ENCODE assay signal across 32 cellular contexts in the genomic region with DNA sequence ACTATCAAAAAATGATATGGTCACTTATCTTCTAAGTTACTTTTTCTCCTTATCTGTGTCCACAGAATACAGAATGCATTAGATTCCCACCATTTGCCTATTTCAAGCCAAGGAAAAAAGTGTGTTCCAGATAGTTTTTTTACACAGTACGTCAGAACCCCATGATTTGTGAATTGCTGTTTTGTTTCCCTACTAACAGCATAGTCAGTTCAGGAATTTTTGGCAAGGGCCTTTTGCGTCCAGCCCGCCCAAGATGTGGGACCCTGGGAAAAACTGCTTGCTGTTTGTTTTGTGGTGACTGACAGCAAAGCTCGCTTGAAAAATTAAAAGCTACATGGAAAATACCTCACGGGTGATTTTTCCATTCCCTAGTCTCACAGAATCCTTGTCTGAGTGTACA. TPM values are rescaled to one million over a fixed set of nuclear protein-coding genes. Genes with fewer than 3 reads are reported as not detected.
A peak's percentile ranks its signal among the peaks of the same experiment; 100 is the strongest.
DNase-seq lines count a peak whose midpoint lies in the region; ATAC-seq and TF ChIP-seq lines count a peak whose summit lies in the region.
"Had no signal": no experiment of that assay in that cellular context is flagged by ENCODE, and none has a peak within 500 bp of the region (broad histone marks: within the 10 kb centered on the region; RNA-seq: fewer than 3 reads in every experiment).

No MANE protein-coding gene starts in this region.

- in situ Hi-C loops in astrocyte of the spinal cord (cut with HindIII; ENCODE audit: low sequenced_read_pairs): no loop called here

- peaks cover 15% of the 10 kb centered on the region for H3K27me3 Mint-ChIP-seq in activated CD4-positive, alpha-beta T cell treated with anti-CD3 and anti-CD28 coated beads for 36 hours
- H3K27me3 Mint-ChIP-seq: dendritic cell treated with granulocyte-macrophage colony-stimulating factor and Interleukin-4, amounts not matched to agents 40 ng/mL and 50 ng/mL, for 4 days had no signal

- H3K36me3 ChIP-seq in uterus: no peaks in the 10 kb centered on the region
- no peaks in the 10 kb centered on the region for H3K36me3 ChIP-seq in psoas muscle (ENCODE audit: insufficient read depth in 1 of 2, low read depth in 1 of 2)
- H3K36me3 ChIP-seq: BLaER1, lower lobe of right lung had no signal

- TF ChIP-seq CTCF in astrocyte of the spinal cord (IDR thresholded peaks at IDR 0.05; ENCODE audit: low read depth, low read length) (no peak), fibroblast of pulmonary artery (IDR thresholded peaks at IDR 0.05; ENCODE audit: low read length, missing control alignments) (no peak), uterus (IDR thresholded peaks at IDR 0.05) (no peak), psoas muscle (IDR thresholded peaks at IDR 0.05) (no peak)

- H3K27me3 ChIP-seq in uterus (no peaks in the 10 kb centered on the region), psoas muscle (ENCODE audit: insufficient read depth in 3 of 3, low read length in 2 of 3) (no peaks in the 10 kb centered on the region)
- H3K27me3 ChIP-seq: BLaER1 had no signal

- no peaks in the 10 kb centered on the region for H3K9me3 Mint-ChIP-seq in activated CD4-positive, alpha-beta T cell treated with anti-CD3 and anti-CD28 coated beads for 36 hours (ENCODE audit: low read depth)
- H3K9me3 Mint-ChIP-seq: activated T-helper 2 cell treated with anti-CD3 and anti-CD28 coated beads, Interferon-gamma antibody, Interleukin-2, Interleukin-4, amounts not matched to agents 10 μg/mL and 5 μg/mL and 100 μg/mL, durations not matched to agents 14 hours and 24 hours and 36 hours; dendritic cell treated with granulocyte-macrophage colony-stimulating factor and Interleukin-4, amounts not matched to agents 40 ng/mL and 50 ng/mL, for 4 days; GM23338; natural killer cell had no signal

- WGBS in psoas muscle, 3 donors: 27 to 47% (median 34%) methylated on average over 5 of the region's 5 CpGs

- H3K36me3 Mint-ChIP-seq in activated CD4-positive, alpha-beta T cell treated with anti-CD3 and anti-CD28 coated beads for 36 hours (ENCODE audit: low read depth): no peaks in the 10 kb centered on the region
- H3K36me3 Mint-ChIP-seq: activated naive CD4-positive, alpha-beta T cell treated with anti-CD3 and anti-CD28 coated beads, Interleukin-2, amount 50 U/mL, for 72 hours; natural killer cell had no signal

- H3K4me3 ChIP-seq in astrocyte of the spinal cord (ENCODE audit: low read depth, low read length) (no peak overlapping the region), fibroblast of pulmonary artery (replicated peaks; ENCODE audit: low read depth, low read length) (no peak overlapping the region), uterus (no peak overlapping the region), psoas muscle (no peak overlapping the region)
- H3K4me3 ChIP-seq: BLaER1, GM23338, lower lobe of right lung, mucosa of descending colon had no signal

- peaks cover 6% of the 10 kb centered on the region for H3K4me1 Mint-ChIP-seq in activated CD4-positive, alpha-beta T cell treated with anti-CD3 and anti-CD28 coated beads for 36 hours
- H3K4me1 Mint-ChIP-seq: natural killer cell had no signal

- no peak for ATAC-seq in activated CD4-positive, alpha-beta T cell treated with anti-CD3 and anti-CD28 coated beads for 36 hours
- no peak for ATAC-seq in psoas muscle
- ATAC-seq: activated naive CD4-positive, alpha-beta T cell treated with anti-CD3 and anti-CD28 coated beads, Interleukin-2, amount 50 U/mL, for 72 hours; esophagus mucosa; GM23338; lower lobe of right lung; mucosa of descending colon; natural killer cell had no signal

- CTCF ChIA-PET in activated CD4-positive, alpha-beta T cell treated with anti-CD3 and anti-CD28 coated beads for 36 hours (lab: Charles Lee): no interaction called here

- DNase-seq in astrocyte of the spinal cord (ENCODE audit: low read depth, low spot score) (peak; percentile 60), fibroblast of pulmonary artery (ENCODE audit: low read depth) (peak; percentile 89), midbrain (lab: John Stamatoyannopoulos, UW) (peak; percentile 31), uterus (peak in 1 of 2 donors; percentile 37), psoas muscle (no peak)
- DNase-seq in activated CD4-positive, alpha-beta T cell treated with anti-CD3 and anti-CD28 coated beads for 36 hours: no peak
- DNase-seq in stimulated activated CD4-positive, alpha-beta T cell treated with anti-CD3 and anti-CD28 coated beads, Interleukin-12 subunit alpha, Interleukin-12 subunit beta, amount 100 ng/mL, for 4 hours: no peak
- DNase-seq: activated CD4-positive, alpha-beta T cell treated with anti-CD3 and anti-CD28 coated beads for 48 hours; activated T-cell treated with anti-CD3 and anti-CD28 coated beads for 4 hours; central memory CD4-positive, alpha-beta T cell; EL; endodermal cell; lower lobe of right lung; mucosa of descending colon; natural killer cell; NCI-H1694; NCI-H446 treated with DMSO at 0.1 percent for 48 hours; NCI-H774; occipital lobe; retina; SIG-M5; stimulated activated CD8-positive, alpha-beta memory T cell treated with anti-CD3 and anti-CD28 coated beads, Interleukin-4, amount 100 ng/mL, for 48 hours; SW 1271; T1000 had no signal

- H3K9me3 ChIP-seq in uterus: no peaks in the 10 kb centered on the region
- H3K9me3 ChIP-seq in psoas muscle: no peaks in the 10 kb centered on the region
- H3K9me3 ChIP-seq: BLaER1, lower lobe of right lung, mucosa of descending colon had no signal

- H3K4me1 ChIP-seq in uterus: no peaks in the 10 kb centered on the region
- H3K4me1 ChIP-seq in psoas muscle: no peaks in the 10 kb centered on the region
- H3K4me1 ChIP-seq: BLaER1, lower lobe of right lung had no signal

- POLR2A ChIA-PET in activated CD4-positive, alpha-beta T cell treated with anti-CD3 and anti-CD28 coated beads for 36 hours (lab: Charles Lee): no interaction called here

- no peak overlapping the region for H3K27ac Mint-ChIP-seq in activated CD4-positive, alpha-beta T cell treated with anti-CD3 and anti-CD28 coated beads for 36 hours
- H3K27ac Mint-ChIP-seq: activated naive CD4-positive, alpha-beta T cell treated with anti-CD3 and anti-CD28 coated beads, Interleukin-2, amount 50 U/mL, for 72 hours; activated T-helper 2 cell treated with anti-CD3 and anti-CD28 coated beads, Interferon-gamma antibody, Interleukin-2, Interleukin-4, amounts not matched to agents 10 μg/mL and 5 μg/mL and 100 μg/mL, durations not matched to agents 14 hours and 24 hours and 36 hours; dendritic cell treated with granulocyte-macrophage colony-stimulating factor and Interleukin-4, amounts not matched to agents 40 ng/mL and 50 ng/mL, for 4 days; endodermal cell; GM23338; natural killer cell; stimulated activated naive CD8-positive, alpha-beta T cell treated with anti-CD3 and anti-CD28 coated beads, Interleukin-15, Interleukin-2, amounts not matched to agents 100 ng/mL and 50 ng/mL, for 24 hours had no signal

- no peak overlapping the region for H3K4me3 Mint-ChIP-seq in activated CD4-positive, alpha-beta T cell treated with anti-CD3 and anti-CD28 coated beads for 36 hours
- H3K4me3 Mint-ChIP-seq: dendritic cell treated with granulocyte-macrophage colony-stimulating factor and Interleukin-4, amounts not matched to agents 40 ng/mL and 50 ng/mL, for 4 days; endodermal cell; GM23338; natural killer cell; stimulated activated naive CD8-positive, alpha-beta T cell treated with anti-CD3 and anti-CD28 coated beads, Interleukin-15, Interleukin-2, amounts not matched to agents 100 ng/mL and 50 ng/mL, for 24 hours had no signal

- H3K27ac ChIP-seq in uterus: peak overlapping the region; percentile 44 to 84
- no peak overlapping the region for H3K27ac ChIP-seq in psoas muscle
- H3K27ac ChIP-seq: BLaER1, lower lobe of right lung, VCaP had no signal

- intact Hi-C loops in uterus (cut with DNase I; ENCODE audit: low total_unique reads): no loop called here
- intact Hi-C loops in activated CD4-positive, alpha-beta T cell treated with anti-CD3 and anti-CD28 coated beads for 36 hours (cut with DNase I, micrococcal nuclease): no loop called here
- intact Hi-C loops in psoas muscle (cut with DNase I): no loop called here

- no peak for TF ChIP-seq POLR2A in uterus (IDR thresholded peaks at IDR 0.05)

RNA-seq across cellular contexts. Expression of gene FAM216B, which starts 20.4 kb away (rescaled TPM):
- total RNA-seq in uterus: 1 to 10 TPM in 1 of 4 donors, under 1 TPM in 2, not detected in 1; 0.27 to 6.2 (median 0.59) TPM
- total RNA-seq in activated CD4-positive, alpha-beta T cell treated with anti-CD3 and anti-CD28 coated beads for 36 hours: not detected
- not detected for total RNA-seq in psoas muscle
- not detected for polyA plus RNA-seq in psoas muscle
- total RNA-seq: activated naive CD4-positive, alpha-beta T cell treated with anti-CD3 and anti-CD28 coated beads, Interleukin-2, amount 50 U/mL, for 72 hours; activated T-helper 2 cell treated with anti-CD3 and anti-CD28 coated beads, Interferon-gamma antibody, Interleukin-2, Interleukin-4, amounts not matched to agents 10 μg/mL and 5 μg/mL and 100 μg/mL, durations not matched to agents 14 hours and 24 hours and 36 hours; endodermal cell; esophagus mucosa; GM23338; natural killer cell had no signal

Comparison
In these comparisons a context has a peak if more than half of its experiments do, and no peak if none do; other contexts are left out.
1. DNase-seq: peak in astrocyte of the spinal cord (single experiment), fibroblast of pulmonary artery (single experiment) and midbrain (single experiment); none in activated CD4-positive, alpha-beta T cell treated with anti-CD3 and anti-CD28 coated beads for 36 hours (single experiment), stimulated activated CD4-positive, alpha-beta T cell treated with anti-CD3 and anti-CD28 coated beads, Interleukin-12 subunit alpha, Interleukin-12 subunit beta, amount 100 ng/mL, for 4 hours (single experiment) and psoas muscle (0 of 2).